ENCODE assay signal across 8 cellular contexts in genomic region chr17:41800601-41801373, GRCh38. TPM values are rescaled to one million over a fixed set of nuclear protein-coding genes. Genes with fewer than 3 reads are reported as not detected.
DNase-seq lines count a peak whose midpoint lies in the region; ATAC-seq, FAIRE-seq and TF ChIP-seq lines count a peak whose summit lies in the region.

No MANE protein-coding gene starts in this region.

- peak overlapping the region; percentile 27 for H3K9ac ChIP-seq in Loucy (ENCODE audit: low read depth, low read length, poor library complexity, severe bottlenecking)

- H3K4me2 ChIP-seq in Loucy (ENCODE audit: low read depth, low read length, poor library complexity, severe bottlenecking), result no peak overlapping the region

- intact Hi-C loops in lower lobe of right lung (cut with DNase I), result no loop called here

- H3K9me2 ChIP-seq in Loucy (replicated peaks; ENCODE audit: low read depth, low read length), result no peaks in the 10 kb centered on the region

- no peaks in the 10 kb centered on the region for H3K79me2 ChIP-seq in Loucy (ENCODE audit: insufficient read depth, low read length)

- FAIRE-seq in GM12891 (lab: Jason Lieb, UNC), result no peak

- peak; percentile 65 for DNase-seq in AG10803 (ENCODE audit: low read depth)
- peak; percentile 40 for DNase-seq in choroid plexus epithelial cell (ENCODE audit: low read depth)
- DNase-seq in lower lobe of right lung, result peak; percentile 79
- no peak for DNase-seq in GM12891 (ENCODE audit: insufficient read length, low spot score)
- no peak for DNase-seq in NCI-H446 (lab: John Stamatoyannopoulos, UW)
- DNase-seq in stimulated activated CD4-positive, alpha-beta T cell treated with anti-CD3 and anti-CD28 coated beads, Interleukin-4, amount 100 ng/mL, for 1 hour, result no peak

- peak; percentile 88 to 93 for ATAC-seq in lower lobe of right lung
- ATAC-seq in GM18505 (IDR thresholded peaks at IDR 0.05; ENCODE audit: unreplicated experiment), result no peak

- TF ChIP-seq CTCF in AG10803 (conservative IDR thresholded peaks at IDR 0.05; ENCODE audit: low read length) (no peak), Loucy (conservative IDR thresholded peaks at IDR 0.05; ENCODE audit: low read length) (no peak), choroid plexus epithelial cell (conservative IDR thresholded peaks at IDR 0.05; ENCODE audit: low read depth, low read length) (no peak), lower lobe of right lung (IDR thresholded peaks at IDR 0.05) (no peak)

- no peaks in the 10 kb centered on the region for H3K9me3 ChIP-seq in Loucy (ENCODE audit: insufficient read depth, low read depth, low read length)
- H3K9me3 ChIP-seq in lower lobe of right lung, result no peaks in the 10 kb centered on the region

- H3K4me3 ChIP-seq in AG10803 (ENCODE audit: low read length) (no peak overlapping the region), Loucy (ENCODE audit: low read length, poor library complexity, severe bottlenecking) (no peak overlapping the region), choroid plexus epithelial cell (ENCODE audit: low read depth, low read length) (no peak overlapping the region), lower lobe of right lung (no peak overlapping the region)

- H3K36me3 ChIP-seq in Loucy (ENCODE audit: insufficient read depth, low read length), result no peaks in the 10 kb centered on the region
- H3K36me3 ChIP-seq in lower lobe of right lung, result no peaks in the 10 kb centered on the region

- H3K4me1 ChIP-seq in Loucy (ENCODE audit: insufficient read depth, low read length, poor library complexity, severe bottlenecking), result peaks cover 6% of the 10 kb centered on the region
- peaks cover 10% of the 10 kb centered on the region for H3K4me1 ChIP-seq in lower lobe of right lung

- peak overlapping the region; percentile 31 for H3K27ac ChIP-seq in lower lobe of right lung

- H4K20me1 ChIP-seq in Loucy (ENCODE audit: insufficient read depth, low read length, poor library complexity, severe bottlenecking), result no peaks in the 10 kb centered on the region

- peak overlapping the region; percentile 71; the same call in 1 of the 2 replicates for H2AFZ ChIP-seq in Loucy (ENCODE audit: low read length)

- H3K27me3 ChIP-seq in Loucy (ENCODE audit: insufficient read depth, low read length, poor library complexity, severe bottlenecking) (no peaks in the 10 kb centered on the region), lower lobe of right lung (ENCODE audit: low read depth) (no peaks in the 10 kb centered on the region)

- no peaks in the 10 kb centered on the region for H3F3A ChIP-seq in Loucy (ENCODE audit: low read depth)

- TF ChIP-seq POLR2A in GM12891 (IDR thresholded peaks at IDR 0.05; ENCODE audit: low read depth, low read length) (no peak), GM18505 (IDR thresholded peaks at IDR 0.05; ENCODE audit: borderline replicate concordance, extremely low read depth, insufficient read depth, insufficient read length) (no peak)

TF ChIP-seq in GM12891, 5 proteins besides CTCF, POLR2A, EP300 and RAD21:
- TF ChIP-seq POLR2AphosphoS5 (IDR thresholded peaks at IDR 0.05; ENCODE audit: low read depth, low read length), result no peak
- TF ChIP-seq PAX5 (IDR thresholded peaks at IDR 0.05; ENCODE audit: insufficient read depth, low read length, severe bottlenecking), result no peak
- no peak for TF ChIP-seq POU2F2 (IDR thresholded peaks at IDR 0.05; ENCODE audit: low read depth, low read length)
- TF ChIP-seq SPI1 (IDR thresholded peaks at IDR 0.05; ENCODE audit: low read depth, low read length), result no peak
- no peak for TF ChIP-seq TAF1 (IDR thresholded peaks at IDR 0.05; ENCODE audit: low read depth, low read length)

RNA-seq across cellular contexts. Expression of gene P3H4, which starts 11.0 kb away (rescaled TPM):
- 9.2 TPM for total RNA-seq in lower lobe of right lung
- polyA plus RNA-seq in GM12891 (2012; ENCODE audit: low read depth, missing spikeins), result 0.19 TPM

RNA-seq across cellular contexts. Expression of gene FKBP10, which starts 12.0 kb away (rescaled TPM):
- 27.4 TPM for total RNA-seq in lower lobe of right lung
- polyA plus RNA-seq in GM12891 (2012; ENCODE audit: low read depth, missing spikeins), result 1.1 TPM

RNA-seq across cellular contexts. Expression of gene JUP, which starts 14.3 kb away (rescaled TPM):
- total RNA-seq in lower lobe of right lung, result 92.5 TPM
- 21.3 TPM for polyA plus RNA-seq in GM12891 (2012; ENCODE audit: low read depth, missing spikeins)

RNA-seq across cellular contexts. Expression of gene NT5C3B, which starts 35.2 kb away (rescaled TPM):
- total RNA-seq in lower lobe of right lung, result 32.0 TPM
- polyA plus RNA-seq in GM12891 (2012; ENCODE audit: low read depth, missing spikeins), result 24.8 TPM

RNA-seq across cellular contexts. Expression of gene KLHL10, which starts 36.8 kb away (rescaled TPM):
- total RNA-seq in lower lobe of right lung, result 0.50 TPM
- polyA plus RNA-seq in GM12891 (2012; ENCODE audit: low read depth, missing spikeins), result 0.13 TPM

Comparison
In these comparisons a context has a peak if more than half of its experiments do, and no peak if none do; other contexts are left out.
1. DNase-seq: peak in AG10803 (single experiment), choroid plexus epithelial cell (single experiment) and lower lobe of right lung (single experiment); none in GM12891 (single experiment), NCI-H446 (0 of 2) and stimulated activated CD4-positive, alpha-beta T cell treated with anti-CD3 and anti-CD28 coated beads, Interleukin-4, amount 100 ng/mL, for 1 hour (single experiment).